20 cellular contexts compared by ENCODE assay signal in the genomic region with DNA sequence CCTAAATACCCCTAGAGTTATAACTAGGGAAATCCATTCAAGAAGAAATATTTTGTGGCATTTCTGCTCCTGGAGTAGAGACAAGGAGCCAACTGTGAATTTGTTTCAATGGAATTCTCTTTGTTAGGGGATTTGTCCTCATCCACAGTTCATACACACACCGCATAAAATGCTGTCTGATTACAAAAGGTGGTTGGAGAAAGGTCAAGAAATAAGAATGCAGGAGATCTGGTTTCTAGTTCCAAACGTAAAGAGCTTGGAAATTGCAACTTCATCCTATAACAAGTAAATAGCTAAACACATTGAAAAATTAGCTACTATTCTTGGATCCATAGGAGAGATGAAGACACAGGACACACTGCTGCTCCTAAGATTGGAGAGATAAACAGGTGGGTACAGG.
DNase-seq lines count a peak whose midpoint lies in the region; ATAC-seq and TF ChIP-seq lines count a peak whose summit lies in the region.
"Had no signal": no experiment of that assay in that cellular context is flagged by ENCODE, and none has a peak within 500 bp of the region (broad histone marks: within the 10 kb centered on the region; RNA-seq: fewer than 3 reads in every experiment).

No MANE protein-coding gene starts in this region.

- DNase-seq in Calu3 (no peak), RWPE2 (ENCODE audit: low spot score) (no peak), mesothelial cell of epicardium (ENCODE audit: low spot score in 2 of 2, unreplicated experiment in 2 of 2) (no peak), type B pancreatic cell (ENCODE audit: extremely low spot score, unreplicated experiment) (no peak), NCI-H526 (lab: John Stamatoyannopoulos, UW) (no peak), right lobe of liver (no peak)
- no peak for DNase-seq in stimulated activated CD4-positive, alpha-beta T cell treated with anti-CD3 and anti-CD28 coated beads, Interleukin-4, amount 100 ng/mL, for 4 hours
- DNase-seq: CD4-positive, alpha-beta memory T cell; DMS53; DND-41; EL; IMR-90 had no signal

- ATAC-seq in RWPE2 (ENCODE audit: low read depth) (no peak), right lobe of liver (no peak)
- ATAC-seq: A549, GM12878, K562 had no signal

- peaks cover 41% of the 10 kb centered on the region for H3K4me1 Mint-ChIP-seq in Calu3 (ENCODE audit: low read depth, unreplicated experiment)
- H3K4me1 Mint-ChIP-seq in mesothelial cell of epicardium, result peaks cover 14% of the 10 kb centered on the region
- peaks cover 8% of the 10 kb centered on the region for H3K4me1 Mint-ChIP-seq in type B pancreatic cell (ENCODE audit: unreplicated experiment)
- H3K4me1 Mint-ChIP-seq: CD14-positive monocyte; CD4-positive, alpha-beta memory T cell had no signal

- BruUV-seq in Calu3 (replicated peaks; lab: Mats Ljungman, UMichigan), result no TSS peak

- peaks cover 28% of the 10 kb centered on the region for H3K4me1 ChIP-seq in RWPE2 (ENCODE audit: insufficient read depth, poor library complexity, severe bottlenecking)
- H3K4me1 ChIP-seq in right lobe of liver, result no peaks in the 10 kb centered on the region
- H3K4me1 ChIP-seq: A549, BLaER1, HAP-1 had no signal

- no peaks in the 10 kb centered on the region for H3K9me3 Mint-ChIP-seq in Calu3 (ENCODE audit: low read depth, unreplicated experiment)
- H3K9me3 Mint-ChIP-seq in mesothelial cell of epicardium, result peaks cover 13% of the 10 kb centered on the region
- peaks cover 10% of the 10 kb centered on the region for H3K9me3 Mint-ChIP-seq in type B pancreatic cell

- H3K4me3 ChIP-seq in RWPE2 (ENCODE audit: severe bottlenecking) (no peak overlapping the region), right lobe of liver (no peak overlapping the region)
- H3K4me3 ChIP-seq: A549, BLaER1, GM12878, HAP-1, K562 had no signal

- TF ChIP-seq POLR2A in right lobe of liver (IDR thresholded peaks at IDR 0.05), result no peak

- H3K27ac ChIP-seq in RWPE2 (ENCODE audit: poor library complexity, severe bottlenecking) (peak overlapping the region; percentile 33), right lobe of liver (no peak overlapping the region)
- H3K27ac ChIP-seq: 22Rv1, A549, BLaER1, HL-60 had no signal

- intact Hi-C loops in Calu3 (cut with micrococcal nuclease; ENCODE audit: unreplicated experiment), result no loop called here
- intact Hi-C loops in right lobe of liver (cut with DNase I), result no loop called here

- CTCF ChIA-PET in Calu3 (lab: Charles Lee), result interaction anchor here (0.9 kb wide), 1 partner anchor 142 kb away, joined by 3 read pairs; no protein-coding TSS in a partner anchor

- 71% methylated on average over 2 of the region's 2 CpGs for WGBS in right lobe of liver (ENCODE audit: insufficient coverage, low coverage, low lambda C conversion rate, missing lambda C conversion rate)

- H3K36me3 Mint-ChIP-seq in Calu3 (ENCODE audit: insufficient read depth, unreplicated experiment) (no peaks in the 10 kb centered on the region), mesothelial cell of epicardium (peaks cover 5% of the 10 kb centered on the region), type B pancreatic cell (no peaks in the 10 kb centered on the region)
- H3K36me3 Mint-ChIP-seq: CD14-positive monocyte; CD4-positive, alpha-beta memory T cell had no signal

- no peaks in the 10 kb centered on the region for H3K9me3 ChIP-seq in RWPE2 (ENCODE audit: severe bottlenecking)
- no peaks in the 10 kb centered on the region for H3K9me3 ChIP-seq in right lobe of liver
- H3K9me3 ChIP-seq: A549, BLaER1, HAP-1 had no signal

- H3K27me3 Mint-ChIP-seq in Calu3 (ENCODE audit: unreplicated experiment), result no peaks in the 10 kb centered on the region
- no peaks in the 10 kb centered on the region for H3K27me3 Mint-ChIP-seq in mesothelial cell of epicardium (ENCODE audit: low read depth)
- no peaks in the 10 kb centered on the region for H3K27me3 Mint-ChIP-seq in type B pancreatic cell

- TF ChIP-seq CTCF in Calu3 (IDR thresholded peaks at IDR 0.05; ENCODE audit: unreplicated experiment) (no peak), RWPE2 (IDR thresholded peaks at IDR 0.05; ENCODE audit: poor library complexity, severe bottlenecking) (no peak), mesothelial cell of epicardium (IDR thresholded peaks at IDR 0.05; ENCODE audit: unreplicated experiment) (no peak), type B pancreatic cell (conservative IDR thresholded peaks at IDR 0.05) (no peak), right lobe of liver (IDR thresholded peaks at IDR 0.05) (no peak)

- no peaks in the 10 kb centered on the region for H3K36me3 ChIP-seq in RWPE2 (ENCODE audit: low read depth)
- no peaks in the 10 kb centered on the region for H3K36me3 ChIP-seq in right lobe of liver
- H3K36me3 ChIP-seq: BLaER1, HAP-1 had no signal

- H3K27me3 ChIP-seq in RWPE2 (ENCODE audit: insufficient read depth, poor library complexity, severe bottlenecking), result no peaks in the 10 kb centered on the region
- no peaks in the 10 kb centered on the region for H3K27me3 ChIP-seq in right lobe of liver
- H3K27me3 ChIP-seq: BLaER1 had no signal

- H3K4me3 Mint-ChIP-seq in Calu3 (ENCODE audit: low read depth, unreplicated experiment) (no peak overlapping the region), mesothelial cell of epicardium (no peak overlapping the region), type B pancreatic cell (no peak overlapping the region)
- H3K4me3 Mint-ChIP-seq: CD14-positive monocyte; CD4-positive, alpha-beta memory T cell had no signal

- H3K27ac Mint-ChIP-seq in Calu3 (ENCODE audit: unreplicated experiment) (peak overlapping the region; percentile 36), mesothelial cell of epicardium (peak overlapping the region; percentile 7), type B pancreatic cell (peak overlapping the region; percentile 61)
- H3K27ac Mint-ChIP-seq: CD14-positive monocyte; CD4-positive, alpha-beta memory T cell had no signal

Comparison
In these comparisons a context has a peak if more than half of its experiments do, and no peak if none do; other contexts are left out.
1. H3K27ac Mint-ChIP-seq: peak in every context shown above with its lines; median percentile 61 in type B pancreatic cell; 36 in Calu3; 7 in mesothelial cell of epicardium.